ENCODE assay signal across 21 cellular contexts in the genomic region with DNA sequence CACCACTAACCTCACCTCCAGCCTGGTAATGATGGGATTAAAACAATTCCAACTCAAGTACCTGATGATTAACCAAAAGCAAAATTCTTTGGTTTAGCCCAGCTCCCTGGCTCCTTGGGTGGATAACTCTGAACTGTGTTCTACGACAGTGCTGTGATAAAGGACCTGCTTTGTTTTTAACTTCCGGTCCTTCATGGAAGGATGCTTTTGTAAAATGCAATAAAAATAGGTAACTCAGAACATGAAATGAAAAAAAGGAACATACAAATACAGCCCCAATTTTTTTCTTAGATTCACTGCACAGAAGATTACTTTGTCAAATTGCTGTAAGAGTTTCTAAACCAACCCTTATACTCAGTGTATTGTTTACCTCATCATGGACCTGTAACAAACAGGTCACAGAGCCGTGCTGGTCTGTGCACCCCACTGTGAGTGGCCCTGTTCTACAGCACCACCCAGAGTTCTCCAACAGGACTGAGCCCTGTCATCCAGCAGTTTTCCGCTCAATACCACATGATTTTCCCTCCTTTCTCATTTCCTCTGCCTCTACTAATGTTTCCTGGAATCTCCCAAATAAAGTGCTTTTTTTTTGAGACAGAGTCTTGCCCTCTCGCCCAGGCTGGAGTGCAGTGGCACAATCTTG. TPM values are rescaled to one million over a fixed set of nuclear protein-coding genes. Genes with fewer than 3 reads are reported as not detected.
DNase-seq lines count a peak whose midpoint lies in the region; ATAC-seq, FAIRE-seq and TF ChIP-seq lines count a peak whose summit lies in the region.
"Had no signal": no experiment of that assay in that cellular context is flagged by ENCODE, and none has a peak within 500 bp of the region (broad histone marks: within the 10 kb centered on the region; RNA-seq: fewer than 3 reads in every experiment).

No MANE protein-coding gene starts in this region.

- H3K9me3 ChIP-seq in left ventricle myocardium inferior (replicated peaks), result no peaks in the 10 kb centered on the region
- H3K9me3 ChIP-seq in effector memory CD4-positive, alpha-beta T cell (ENCODE audit: control insufficient read depth, low read length), result no peaks in the 10 kb centered on the region
- H3K9me3 ChIP-seq: suprapubic skin had no signal

- FAIRE-seq in D721Med (lab: Jason Lieb, UNC), result no peak
- FAIRE-seq: HTR-8/SVneo had no signal

- TF ChIP-seq CTCF in left ventricle myocardium inferior (IDR thresholded peaks at IDR 0.05; ENCODE audit: borderline replicate concordance) (peak; percentile 37), foreskin keratinocyte (conservative IDR thresholded peaks at IDR 0.05) (peak; percentile 42), D721Med (IDR thresholded peaks at IDR 0.05; ENCODE audit: insufficient read depth, missing control alignments) (no peak)

- intact Hi-C loops in left ventricle myocardium inferior (cut with micrococcal nuclease) (no loop called here), left ventricle myocardium superior (cut with micrococcal nuclease) (no loop called here)

- no peak for ATAC-seq in left ventricle myocardium superior
- peak; percentile 59 for ATAC-seq in HG03342 (IDR thresholded peaks at IDR 0.05; ENCODE audit: unreplicated experiment)
- ATAC-seq in foreskin keratinocyte, result no peak
- no peak for ATAC-seq in GM18861 (IDR thresholded peaks at IDR 0.05; ENCODE audit: unreplicated experiment)
- ATAC-seq: activated CD4-positive, CD25-positive, alpha-beta regulatory T cell treated with anti-CD3 and anti-CD28 coated beads, Interleukin-2, amount 50 U/mL, for 24 hours; T-cell had no signal

- no peak overlapping the region for H3K4me3 ChIP-seq in left ventricle myocardium inferior
- no peak overlapping the region for H3K4me3 ChIP-seq in effector memory CD4-positive, alpha-beta T cell (ENCODE audit: insufficient read depth, low read depth, low read length, poor library complexity, severe bottlenecking)
- H3K4me3 ChIP-seq: hepatocyte, PC-9, suprapubic skin had no signal

- peaks cover 10% of the 10 kb centered on the region for H3K4me1 ChIP-seq in left ventricle myocardium inferior
- no peaks in the 10 kb centered on the region for H3K4me1 ChIP-seq in foreskin keratinocyte
- H3K4me1 ChIP-seq in effector memory CD4-positive, alpha-beta T cell (ENCODE audit: control insufficient read depth, insufficient read depth, low read length, poor library complexity, severe bottlenecking), result no peaks in the 10 kb centered on the region

- H3K27ac ChIP-seq in left ventricle myocardium inferior (replicated peaks) (no peak overlapping the region), foreskin keratinocyte (no peak overlapping the region)
- H3K27ac ChIP-seq in effector memory CD4-positive, alpha-beta T cell (ENCODE audit: insufficient read depth, low read length, poor library complexity, severe bottlenecking), result no peak overlapping the region
- H3K27ac ChIP-seq: hepatocyte, PC-9, suprapubic skin had no signal

- H3K36me3 ChIP-seq in left ventricle myocardium inferior, result no peaks in the 10 kb centered on the region
- no peaks in the 10 kb centered on the region for H3K36me3 ChIP-seq in effector memory CD4-positive, alpha-beta T cell (ENCODE audit: control insufficient read depth, insufficient read depth, low read length)
- H3K36me3 ChIP-seq: suprapubic skin had no signal

- no peaks in the 10 kb centered on the region for H3K27me3 ChIP-seq in left ventricle myocardium inferior (ENCODE audit: low read depth)
- no peaks in the 10 kb centered on the region for H3K27me3 ChIP-seq in foreskin keratinocyte
- no peaks in the 10 kb centered on the region for H3K27me3 ChIP-seq in effector memory CD4-positive, alpha-beta T cell (replicated peaks; ENCODE audit: control insufficient read depth, insufficient read depth, low read length, poor library complexity, severe bottlenecking)
- H3K27me3 ChIP-seq: hepatocyte, suprapubic skin had no signal

- DNase-seq in left ventricle myocardium inferior (no peak), left ventricle myocardium superior (no peak), foreskin keratinocyte (no peak), D721Med (ENCODE audit: insufficient read length, low spot score) (no peak), NCI-H1105 treated with DMSO at 0.1 percent for 48 hours (lab: John Stamatoyannopoulos, UW) (no peak)
- DNase-seq in effector memory CD4-positive, alpha-beta T cell, result no peak
- DNase-seq: activated T-cell treated with anti-CD3 and anti-CD28 coated beads, Interleukin-2, amount 50 U/mL, for 1 hour; cerebellar nuclear complex; GF-D8; mammary epithelial cell; NCI-H1048; PC-9; T-cell had no signal

RNA-seq across cellular contexts. Expression of gene PCYT1A, which starts 4.9 kb away (rescaled TPM):
- 93.6 TPM for total RNA-seq in left ventricle myocardium inferior
- 99.0 TPM for total RNA-seq in left ventricle myocardium superior
- 66.2 and 67.7 TPM in 2 replicates for total RNA-seq in foreskin keratinocyte
- polyA plus RNA-seq in foreskin keratinocyte, result 28.7 and 31.9 TPM in 2 replicates

RNA-seq across cellular contexts. Expression of gene DYNLT2B, which starts 25.6 kb away (rescaled TPM):
- total RNA-seq in left ventricle myocardium inferior (3.9 TPM), left ventricle myocardium superior (1.9 TPM), foreskin keratinocyte (34.8 and 40.8 TPM in 2 replicates)
- polyA plus RNA-seq in foreskin keratinocyte, result 55.6 and 62.4 TPM in 2 replicates

RNA-seq across cellular contexts. Expression of gene TM4SF19, which starts 45.8 kb away (rescaled TPM):
- total RNA-seq in left ventricle myocardium inferior, result not detected
- not detected for total RNA-seq in left ventricle myocardium superior
- total RNA-seq in foreskin keratinocyte, result 3.1 and 8.2 TPM in 2 replicates
- 2.4 and 6.1 TPM in 2 replicates for polyA plus RNA-seq in foreskin keratinocyte
- total RNA-seq: hepatocyte, mammary epithelial cell, skeletal muscle tissue had no signal
- polyA plus RNA-seq: adipose tissue, hepatocyte had no signal
